ENCODE assay signal across 8 cellular contexts in genomic region chr6:34465551-34466241, GRCh38. TPM values are rescaled to one million over a fixed set of nuclear protein-coding genes. Genes with fewer than 3 reads are reported as not detected.
DNase-seq lines count a peak whose midpoint lies in the region; ATAC-seq and TF ChIP-seq lines count a peak whose summit lies in the region.

A gene with protein sequence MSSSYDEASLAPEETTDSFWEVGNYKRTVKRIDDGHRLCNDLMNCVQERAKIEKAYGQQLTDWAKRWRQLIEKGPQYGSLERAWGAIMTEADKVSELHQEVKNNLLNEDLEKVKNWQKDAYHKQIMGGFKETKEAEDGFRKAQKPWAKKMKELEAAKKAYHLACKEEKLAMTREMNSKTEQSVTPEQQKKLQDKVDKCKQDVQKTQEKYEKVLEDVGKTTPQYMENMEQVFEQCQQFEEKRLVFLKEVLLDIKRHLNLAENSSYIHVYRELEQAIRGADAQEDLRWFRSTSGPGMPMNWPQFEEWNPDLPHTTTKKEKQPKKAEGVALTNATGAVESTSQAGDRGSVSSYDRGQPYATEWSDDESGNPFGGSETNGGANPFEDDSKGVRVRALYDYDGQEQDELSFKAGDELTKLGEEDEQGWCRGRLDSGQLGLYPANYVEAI (plus strand): TSS chr6:34466076. CDS start chr6:34526306, 60,230 bp downstream.

- WGBS in smooth muscle cell (ENCODE audit: low lambda C conversion rate): 2% methylated on average over 41 of the region's 65 CpGs

- H3F3A ChIP-seq in smooth muscle cell (ENCODE audit: low read depth): no peaks in the 10 kb centered on the region

- intact Hi-C loops in left ventricle myocardium superior (cut with micrococcal nuclease): no loop called here

- peak within 1 kb of the TSS; percentile 26; the same call in 1 of the 2 replicates for H2AFZ ChIP-seq in KMS-11 (ENCODE audit: low read depth)
- H2AFZ ChIP-seq in smooth muscle cell (ENCODE audit: low read depth): no peak within 1 kb of the TSS

- TF ChIP-seq CTCF in KMS-11 (conservative IDR thresholded peaks at IDR 0.05; ENCODE audit: low read depth, low read length) (no peak), smooth muscle cell (IDR thresholded peaks at IDR 0.05; ENCODE audit: borderline replicate concordance, insufficient read depth, poor library complexity, severe bottlenecking) (no peak)

- ATAC-seq in left ventricle myocardium superior (peak; percentile 80), HG03520 (IDR thresholded peaks at IDR 0.05; ENCODE audit: unreplicated experiment) (no peak)

- H3K79me2 ChIP-seq in KMS-11 (ENCODE audit: insufficient read depth, low read depth) (no peaks in the 10 kb centered on the region), smooth muscle cell (ENCODE audit: low read depth) (no peaks in the 10 kb centered on the region)

- H4K20me1 ChIP-seq in KMS-11 (ENCODE audit: insufficient read depth) (no peaks in the 10 kb centered on the region), smooth muscle cell (ENCODE audit: low read depth) (no peaks in the 10 kb centered on the region)

- H3K27me3 ChIP-seq in KMS-11 (ENCODE audit: insufficient read depth, low read depth) (no peaks in the 10 kb centered on the region), smooth muscle cell (ENCODE audit: low read depth) (peaks cover 23% of the 10 kb centered on the region)

- H3K4me2 ChIP-seq in KMS-11: no peak within 1 kb of the TSS
- H3K4me2 ChIP-seq in smooth muscle cell: peak within 1 kb of the TSS; percentile 91

- DNase-seq in D341Med (ENCODE audit: low spot score) (peak; percentile 90), left ventricle myocardium superior (peak; percentile 47), smooth muscle cell (lab: John Stamatoyannopoulos, UW; ENCODE audit: unreplicated experiment) (no peak), GDM1 (lab: John Stamatoyannopoulos, UW) (no peak), SHP77 (lab: John Stamatoyannopoulos, UW) (no peak)
- peak; percentile 15 for DNase-seq in activated naive CD4-positive, alpha-beta T cell treated with anti-CD3 and anti-CD28 coated beads, Interleukin-2, amount 50 U/mL, for 16 hours

- no peak within 1 kb of the TSS for H3K4me3 ChIP-seq in KMS-11 (IDR thresholded peaks at IDR 0.05; ENCODE audit: insufficient read depth, low read depth, low read length)
- H3K4me3 ChIP-seq in smooth muscle cell: peak within 1 kb of the TSS; percentile 52

- no peaks in the 10 kb centered on the region for H3K9me3 ChIP-seq in smooth muscle cell (replicated peaks; ENCODE audit: low read depth)

- H3K4me1 ChIP-seq in KMS-11 (ENCODE audit: low read depth, poor library complexity, severe bottlenecking) (no peaks in the 10 kb centered on the region), smooth muscle cell (ENCODE audit: low read depth) (peaks cover 4% of the 10 kb centered on the region)

- H3K27ac ChIP-seq in KMS-11 (no peak within 1 kb of the TSS), smooth muscle cell (ENCODE audit: low read depth) (no peak within 1 kb of the TSS)

- H3K36me3 ChIP-seq in KMS-11 (ENCODE audit: insufficient read depth) (no peaks in the 10 kb centered on the region), smooth muscle cell (ENCODE audit: low read depth) (no peaks in the 10 kb centered on the region)

- no peak within 1 kb of the TSS for H3K9ac ChIP-seq in KMS-11
- H3K9ac ChIP-seq in smooth muscle cell (ENCODE audit: low read depth): no peak within 1 kb of the TSS

RNA-seq across cellular contexts. Expression of the gene that starts here (rescaled TPM):
- total RNA-seq in left ventricle myocardium superior (13.6 TPM), smooth muscle cell (not detected in 2 replicates)
- polyA plus RNA-seq in smooth muscle cell: not detected in 2 replicates

Comparison
In these comparisons a context has a peak if more than half of its experiments do, and no peak if none do; other contexts are left out.
1. RNA of the gene that starts here (total RNA-seq): 13.6 TPM in left ventricle myocardium superior (single experiment); not detected in smooth muscle cell; every median in the first group is over 10 times any median in the second.
2. DNase-seq: peak in D341Med (single experiment), activated naive CD4-positive, alpha-beta T cell treated with anti-CD3 and anti-CD28 coated beads, Interleukin-2, amount 50 U/mL, for 16 hours (single experiment) and left ventricle myocardium superior (single experiment); none in smooth muscle cell (single experiment), GDM1 (single experiment) and SHP77 (0 of 2).